ENCODE assay signal across 8 cellular contexts in the genomic region with DNA sequence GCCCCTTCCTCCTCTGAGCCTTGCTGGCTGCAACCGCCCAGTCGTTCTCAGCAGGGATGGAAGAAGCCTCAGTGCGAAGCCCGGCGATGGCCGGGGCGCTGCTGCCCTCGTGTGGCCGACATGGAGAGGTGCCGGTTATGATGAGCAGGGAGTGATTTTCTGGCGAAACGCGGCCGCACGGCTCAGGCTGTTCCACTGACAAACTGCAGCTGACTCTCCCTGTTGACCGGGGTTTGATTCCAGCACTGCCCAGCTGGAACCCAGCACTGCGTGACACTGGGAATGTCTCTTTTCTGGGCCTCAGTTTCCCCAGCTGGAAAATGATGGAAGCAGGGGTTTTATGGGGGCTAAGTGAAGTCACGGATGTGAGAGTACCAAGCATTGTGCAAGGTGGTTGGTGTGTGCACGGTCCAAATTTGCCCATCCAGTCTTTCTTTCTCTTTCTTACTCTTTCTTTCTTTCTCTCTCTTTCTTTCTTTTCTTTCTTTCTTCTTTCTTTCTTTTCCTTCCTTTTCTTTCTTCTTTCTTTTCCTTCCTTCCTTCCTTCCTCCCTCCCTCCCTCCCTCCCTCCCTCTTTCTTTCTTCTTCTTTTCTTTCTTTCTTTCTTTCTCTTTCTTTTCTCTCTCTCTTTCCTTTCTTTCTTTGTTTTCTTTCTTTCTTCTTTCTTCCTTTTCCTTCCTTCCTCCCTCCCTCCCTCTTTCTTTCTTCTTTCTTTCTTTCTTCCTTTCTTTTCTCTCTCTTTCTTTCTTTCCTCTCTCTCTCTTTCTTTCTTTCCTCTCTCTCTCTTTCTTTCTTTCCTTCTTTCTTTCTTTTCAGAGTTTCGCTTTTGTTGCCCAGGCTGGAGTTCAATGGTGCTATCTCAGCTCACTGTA. TPM values are rescaled to one million over a fixed set of nuclear protein-coding genes. Genes with fewer than 3 reads are reported as not detected.
DNase-seq lines count a peak whose midpoint lies in the region; ATAC-seq and TF ChIP-seq lines count a peak whose summit lies in the region.

No MANE protein-coding gene starts in this region.

- no peaks in the 10 kb centered on the region for H3K36me3 Mint-ChIP-seq in T-helper 17 cell (ENCODE audit: low read depth)

- TF ChIP-seq POLR2A in adrenal gland (IDR thresholded peaks at IDR 0.05) = no peak

- H3K9me3 ChIP-seq in T-helper 17 cell (ENCODE audit: control insufficient read depth, low read length, poor library complexity, severe bottlenecking) = no peaks in the 10 kb centered on the region
- H3K9me3 ChIP-seq in adrenal gland (replicated peaks in 1 of 3) = no peaks in the 10 kb centered on the region
- peaks cover 0 to 4% (median 0%) of the 10 kb centered on the region in 11 donors for H3K9me3 ChIP-seq in heart right ventricle

- no peaks in the 10 kb centered on the region for H3K4me1 ChIP-seq in adrenal gland (replicated peaks in 1 of 2)
- peaks cover 0 to 6% (median 0%) of the 10 kb centered on the region in 9 donors for H3K4me1 ChIP-seq in heart right ventricle

- TF ChIP-seq CTCF in adrenal gland (IDR thresholded peaks at IDR 0.05) = peak; percentile 86 to 91 (median 88)
- TF ChIP-seq CTCF in heart right ventricle (IDR thresholded peaks at IDR 0.05) = peak; percentile 79 to 96 (median 90)

- H3K4me3 Mint-ChIP-seq in T-helper 17 cell = peak overlapping the region; percentile 36

- H3K4me3 ChIP-seq in adrenal gland (no peak overlapping the region), heart right ventricle (no peak overlapping the region)

- H3K27ac ChIP-seq in adrenal gland = no peak overlapping the region
- H3K27ac ChIP-seq in heart right ventricle = no peak overlapping the region

- H3K4me1 Mint-ChIP-seq in T-helper 17 cell = peaks cover 11% of the 10 kb centered on the region

- intact Hi-C loops in adrenal gland (cut with DNase I) = loop anchor here (2.0 to 10.0 kb wide), 5 partner anchors 111 to 501 kb away; no protein-coding TSS in a partner anchor
- intact Hi-C loops in heart right ventricle (cut with DNase I) = loop anchor here (1.0 to 10.0 kb wide), 18 partner anchors 109 to 1241 kb away; no protein-coding TSS in a partner anchor

- WGBS in adrenal gland, 4 donors = 6 to 25% (median 7%) methylated on average over 5 to 20 of the region's 20 CpGs
- 6 to 7% methylated on average over 20 of the region's 20 CpGs for WGBS in heart right ventricle, 2 donors

- H3K27ac Mint-ChIP-seq in T-helper 17 cell = peak overlapping the region; percentile 49

- H3K36me3 ChIP-seq in adrenal gland (replicated peaks in 1 of 2) = no peaks in the 10 kb centered on the region
- no peaks in the 10 kb centered on the region for H3K36me3 ChIP-seq in heart right ventricle

- peaks cover 32% of the 10 kb centered on the region for H3K27me3 Mint-ChIP-seq in T-helper 17 cell

- H3K27me3 ChIP-seq in adrenal gland (no peaks in the 10 kb centered on the region), heart right ventricle (peaks cover 0 to 68% (median 40%) of the 10 kb centered on the region in 7 donors)

- peak; percentile 51 for DNase-seq in NK-92 treated with Interleukin-12 subunit alpha and Interleukin-12 subunit beta, amount 100 ng/mL, for 24 hours (lab: John Stamatoyannopoulos, UW)
- no peak for DNase-seq in NK-92 (lab: John Stamatoyannopoulos, UW; ENCODE audit: unreplicated experiment)
- peak; percentile 12 for DNase-seq in NCI-H1092 (lab: John Stamatoyannopoulos, UW)
- peak; percentile 56 to 63 (median 60) for DNase-seq in T-helper 17 cell
- peak; percentile 77 to 86 (median 80) for DNase-seq in adrenal gland
- DNase-seq in heart right ventricle = peak; percentile 56 to 80
- DNase-seq in renal cortical epithelial cell (ENCODE audit: low read depth) = peak; percentile 29

- ATAC-seq in T-helper 17 cell (peak; percentile 92), heart right ventricle (peak; percentile 71 to 93 (median 90)), GM18517 (IDR thresholded peaks at IDR 0.05; ENCODE audit: unreplicated experiment) (no peak)

RNA-seq across cellular contexts. Expression of a gene that starts 25.8 kb away (rescaled TPM):
- total RNA-seq in T-helper 17 cell (not detected), adrenal gland (under 1 TPM in 2 of 8 donors, not detected in 6; 0.07 to 0.11 TPM), heart right ventricle (not detected), renal cortical epithelial cell (not detected in 2 replicates)
- polyA plus RNA-seq in adrenal gland (under 1 TPM in 1 of 3 donors, not detected in 2; 0.10 TPM), heart right ventricle (under 1 TPM in 1 of 2 donors, not detected in 1; 0.01 TPM)

RNA-seq across cellular contexts. Expression of a gene that starts 42.8 kb away (rescaled TPM):
- total RNA-seq in T-helper 17 cell = not detected
- total RNA-seq in adrenal gland = 10 to 100 TPM in 6 of 8 donors, 1 to 10 TPM in 2; 3.7 to 34.0 (median 12.0) TPM
- 1 to 10 TPM; 2.7 to 5.3 (median 4.2) TPM for polyA plus RNA-seq in adrenal gland
- under 1 TPM in 9 of 10 donors, not detected in 1; 0.05 to 0.60 (median 0.23) TPM for total RNA-seq in heart right ventricle
- polyA plus RNA-seq in heart right ventricle = under 1 TPM; 0.01 to 0.07 TPM
- total RNA-seq in renal cortical epithelial cell = 0.10 TPM in 1 of 2 replicates, not detected in the other
